ENCODE assay signal across 2 cellular contexts in genomic region chr2:85523062-85523905, GRCh38.
TF ChIP-seq lines count a peak whose summit lies in the region.

No MANE protein-coding gene starts in this region.

TF ChIP-seq in SK-N-SH, 30 proteins besides CTCF, POLR2A, EP300 and RAD21 (continued from another document):
- TF ChIP-seq MXI1 (IDR thresholded peaks at IDR 0.05; ENCODE audit: low read depth, low read length) (no peak), POLR2AphosphoS5 (IDR thresholded peaks at IDR 0.05; ENCODE audit: low read depth, low read length) (no peak), REST (IDR thresholded peaks at IDR 0.05; ENCODE audit: low read depth, low read length) (no peak), FOSL2 (IDR thresholded peaks at IDR 0.05; ENCODE audit: borderline replicate concordance, low read depth) (no peak), SMC3 (IDR thresholded peaks at IDR 0.05; ENCODE audit: low read depth, low read length) (no peak), GABPA (IDR thresholded peaks at IDR 0.05; ENCODE audit: low read depth) (no peak), NFIC (IDR thresholded peaks at IDR 0.05; ENCODE audit: borderline replicate concordance) (no peak)
- TF ChIP-seq, protein P1, sequence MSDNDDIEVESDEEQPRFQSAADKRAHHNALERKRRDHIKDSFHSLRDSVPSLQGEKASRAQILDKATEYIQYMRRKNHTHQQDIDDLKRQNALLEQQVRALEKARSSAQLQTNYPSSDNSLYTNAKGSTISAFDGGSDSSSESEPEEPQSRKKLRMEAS (IDR thresholded peaks at IDR 0.05; ENCODE audit: low read depth) = no peak

TF ChIP-seq in SK-N-SH treated with all-trans-retinoic acid at 6 μM for 48 hours, 23 proteins besides CTCF, POLR2A, EP300 and RAD21 (continued from another document):
- TF ChIP-seq, protein P2, sequence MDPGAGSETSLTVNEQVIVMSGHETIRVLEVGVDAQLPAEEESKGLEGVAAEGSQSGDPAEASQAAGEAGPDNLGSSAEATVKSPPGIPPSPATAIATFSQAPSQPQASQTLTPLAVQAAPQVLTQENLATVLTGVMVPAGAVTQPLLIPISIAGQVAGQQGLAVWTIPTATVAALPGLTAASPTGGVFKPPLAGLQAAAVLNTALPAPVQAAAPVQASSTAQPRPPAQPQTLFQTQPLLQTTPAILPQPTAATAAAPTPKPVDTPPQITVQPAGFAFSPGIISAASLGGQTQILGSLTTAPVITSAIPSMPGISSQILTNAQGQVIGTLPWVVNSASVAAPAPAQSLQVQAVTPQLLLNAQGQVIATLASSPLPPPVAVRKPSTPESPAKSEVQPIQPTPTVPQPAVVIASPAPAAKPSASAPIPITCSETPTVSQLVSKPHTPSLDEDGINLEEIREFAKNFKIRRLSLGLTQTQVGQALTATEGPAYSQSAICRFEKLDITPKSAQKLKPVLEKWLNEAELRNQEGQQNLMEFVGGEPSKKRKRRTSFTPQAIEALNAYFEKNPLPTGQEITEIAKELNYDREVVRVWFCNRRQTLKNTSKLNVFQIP (CRISPR knock-in tag; IDR thresholded peaks at IDR 0.05; ENCODE audit: borderline replicate concordance, low read depth) = no peak
- TF ChIP-seq, protein P3, sequence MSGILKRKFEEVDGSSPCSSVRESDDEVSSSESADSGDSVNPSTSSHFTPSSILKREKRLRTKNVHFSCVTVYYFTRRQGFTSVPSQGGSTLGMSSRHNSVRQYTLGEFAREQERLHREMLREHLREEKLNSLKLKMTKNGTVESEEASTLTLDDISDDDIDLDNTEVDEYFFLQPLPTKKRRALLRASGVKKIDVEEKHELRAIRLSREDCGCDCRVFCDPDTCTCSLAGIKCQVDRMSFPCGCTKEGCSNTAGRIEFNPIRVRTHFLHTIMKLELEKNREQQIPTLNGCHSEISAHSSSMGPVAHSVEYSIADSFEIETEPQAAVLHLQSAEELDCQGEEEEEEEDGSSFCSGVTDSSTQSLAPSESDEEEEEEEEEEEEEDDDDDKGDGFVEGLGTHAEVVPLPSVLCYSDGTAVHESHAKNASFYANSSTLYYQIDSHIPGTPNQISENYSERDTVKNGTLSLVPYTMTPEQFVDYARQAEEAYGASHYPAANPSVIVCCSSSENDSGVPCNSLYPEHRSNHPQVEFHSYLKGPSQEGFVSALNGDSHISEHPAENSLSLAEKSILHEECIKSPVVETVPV (CRISPR knock-in tag; IDR thresholded peaks at IDR 0.05) = no peak
